ENCODE assay signal across 9 cellular contexts in the genomic region with DNA sequence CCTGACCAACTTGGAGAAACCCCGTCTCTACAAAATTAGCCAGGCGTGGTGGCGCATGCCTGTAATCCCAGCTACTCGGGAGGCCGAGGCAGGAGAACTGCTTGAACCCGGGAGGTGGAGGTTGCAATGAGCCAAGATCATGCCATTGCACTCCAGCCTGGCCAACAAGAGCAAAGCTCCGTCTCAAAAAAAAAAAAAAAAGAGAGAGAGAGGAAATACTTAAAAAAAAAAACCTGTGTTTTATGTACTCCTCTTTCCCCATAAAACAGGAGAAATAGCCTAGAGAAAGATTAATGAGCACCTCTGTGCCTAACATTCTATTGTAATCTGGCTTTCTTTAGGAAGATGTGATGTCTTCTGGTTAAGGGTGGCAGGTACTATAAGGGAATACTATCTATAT. TPM values are rescaled to one million over a fixed set of nuclear protein-coding genes. Genes with fewer than 3 reads are reported as not detected.
DNase-seq lines count a peak whose midpoint lies in the region; ATAC-seq, FAIRE-seq and TF ChIP-seq lines count a peak whose summit lies in the region.
"Not testable (repeated sequence)": the region's sequence is repeated elsewhere in the genome, so short reads cannot be mapped to it uniquely, and the experiment has no call there.
"Had no signal": no experiment of that assay in that cellular context is flagged by ENCODE, and none has a peak within 500 bp of the region (broad histone marks: within the 10 kb centered on the region; RNA-seq: fewer than 3 reads in every experiment).

No MANE protein-coding gene starts in this region.

- TF ChIP-seq EP300 in HepG2 (IDR thresholded peaks at IDR 0.05; ENCODE audit: low read depth in 2 of 2, low read length in 2 of 2); HepG2 (CRISPR knock-in tag; IDR thresholded peaks at IDR 0.05; ENCODE audit: borderline replicate concordance): not testable (repeated sequence)

- H3K79me2 ChIP-seq in HepG2 (ENCODE audit: insufficient read depth, low read length), result peaks cover 63% of the 10 kb centered on the region

- peaks cover 29 to 64% (median 45%) of the 10 kb centered on the region in 4 donors for H3K4me1 Mint-ChIP-seq in CD4-positive, alpha-beta memory T cell
- peaks cover 45% of the 10 kb centered on the region for H3K4me1 Mint-ChIP-seq in osteocyte (ENCODE audit: unreplicated experiment)

- H3K36me3 Mint-ChIP-seq in CD4-positive, alpha-beta memory T cell, result peaks cover 10% of the 10 kb centered on the region in 2 donors
- not testable (repeated sequence) for H3K36me3 Mint-ChIP-seq in osteocyte (ENCODE audit: unreplicated experiment)

- BruUV-seq in HepG2 (replicated peaks; lab: Mats Ljungman, UMichigan), result not testable (repeated sequence)

- peak overlapping the region in 4 of 7 donors; percentile 94 to 97 (median 96) for H3K27ac Mint-ChIP-seq in CD4-positive, alpha-beta memory T cell
- not testable (repeated sequence) for H3K27ac Mint-ChIP-seq in osteocyte (ENCODE audit: unreplicated experiment)

- in situ Hi-C loops in HepG2 (cut with HindIII; ENCODE audit: extremely low pct_ligation_motif_present, low pct_unique_long_range_greater_than_20kb), result not testable (repeated sequence)

- 73 to 75% methylated on average over 7 of the region's 7 CpGs for WGBS in esophagus, 2 donors
- WGBS in HepG2 (ENCODE audit: low lambda C conversion rate), result 78% methylated on average over 7 of the region's 7 CpGs

- CTCF ChIA-PET in CD4-positive, alpha-beta memory T cell (lab: Charles Lee; ENCODE audit: partially characterized antibody), result interaction anchor here (2.0 to 2.2 kb wide), 2 partner anchors 53 to 55 kb away, joined by 5 to 8 read pairs; a partner anchor contains a TSS
- CTCF ChIA-PET in HepG2 (lab: Yijun Ruan, JAX; ENCODE audit: low intra/inter-chr PET ratio, low total read pairs), result not testable (repeated sequence)

- H3K4me2 ChIP-seq in HepG2 (ENCODE audit: low read depth, low read length), result peak overlapping the region; percentile 74

- H3K9ac ChIP-seq in adipocyte (ENCODE audit: low read length) (peak overlapping the region; percentile 97), HepG2 (ENCODE audit: insufficient read depth, low read depth, low read length) (0 out of 2 replicates have a peak overlapping the region, but pooled peaks have one; percentile 98)

- peak overlapping the region; percentile 94 to 99 (median 98) for H3K4me3 Mint-ChIP-seq in CD4-positive, alpha-beta memory T cell
- peak overlapping the region; percentile 99 for H3K4me3 Mint-ChIP-seq in osteocyte (ENCODE audit: unreplicated experiment)

- not testable (repeated sequence) for H3K27me3 Mint-ChIP-seq in CD4-positive, alpha-beta memory T cell; osteocyte (ENCODE audit: unreplicated experiment)

- TF ChIP-seq RAD21 in HepG2 (CRISPR knock-in tag; IDR thresholded peaks at IDR 0.05), result not testable (repeated sequence)

- not testable (repeated sequence) for H3K9me3 ChIP-seq in CD4-positive, alpha-beta memory T cell (ENCODE audit: control insufficient read depth in 1 of 2, low read length in 2 of 2); adipocyte (ENCODE audit: control insufficient read depth, low read length); esophagus (ENCODE audit: control insufficient read depth in 2 of 2, insufficient read depth in 1 of 2, low read depth in 1 of 2, low read length in 1 of 2); HepG2 (ENCODE audit: low read length); thoracic aorta

- DNase-seq in CD4-positive, alpha-beta memory T cell; Jurkat, Clone E6-1 (ENCODE audit: low read depth, low spot score); adipocyte (ENCODE audit: low read depth); HepG2 (ENCODE audit: low spot score); osteocyte (ENCODE audit: extremely low spot score, unreplicated experiment); thoracic aorta (ENCODE audit: low spot score): not testable (repeated sequence)

- H4K20me1 ChIP-seq in HepG2 (ENCODE audit: insufficient read depth, low read length), result not testable (repeated sequence)

- not testable (repeated sequence) for TF ChIP-seq CTCF in WI38 (IDR thresholded peaks at IDR 0.05; ENCODE audit: low read depth, low read length); HepG2 (CRISPR knock-in tag; IDR thresholded peaks at IDR 0.05); osteocyte (IDR thresholded peaks at IDR 0.05); thoracic aorta (IDR thresholded peaks at IDR 0.05)

- not testable (repeated sequence) for H3K4me3 ChIP-seq in CD4-positive, alpha-beta memory T cell (ENCODE audit: low read length in 2 of 2)
- H3K4me3 ChIP-seq in Jurkat, Clone E6-1 (ENCODE audit: low read length), result peak overlapping the region; percentile 71
- H3K4me3 ChIP-seq in WI38 (ENCODE audit: low read depth, low read length), result peak overlapping the region; percentile 92
- peak overlapping the region; percentile 96 for H3K4me3 ChIP-seq in adipocyte (ENCODE audit: low read length)
- peak overlapping the region; percentile 16 to 88 for H3K4me3 ChIP-seq in esophagus (ENCODE audit: low read depth in 1 of 2, low read length in 2 of 2)
- peak overlapping the region; percentile 82 to 98 (median 85) for H3K4me3 ChIP-seq in HepG2 (replicated peaks in 1 of 3; ENCODE audit: insufficient read depth in 1 of 3, low read depth in 2 of 3, low read length in 3 of 3)
- peak overlapping the region; percentile 97 for H3K4me3 ChIP-seq in thoracic aorta

- not testable (repeated sequence) for H3K27ac ChIP-seq in CD4-positive, alpha-beta memory T cell (ENCODE audit: low read depth, low read length); HepG2 (ENCODE audit: extremely low read length, insufficient read depth, low read length)
- H3K27ac ChIP-seq in esophagus (ENCODE audit: low read depth in 2 of 2, low read length in 1 of 2), result peak overlapping the region in 1 of 2 donors; percentile 54
- peak overlapping the region; percentile 95 to 100 for H3K27ac ChIP-seq in thoracic aorta

- not testable (repeated sequence) for H3K9me3 Mint-ChIP-seq in CD4-positive, alpha-beta memory T cell; osteocyte (ENCODE audit: unreplicated experiment)

- H3K4me1 ChIP-seq in CD4-positive, alpha-beta memory T cell (ENCODE audit: insufficient read depth, low read length), result peaks cover 51% of the 10 kb centered on the region
- peaks cover 40% of the 10 kb centered on the region for H3K4me1 ChIP-seq in adipocyte (ENCODE audit: control insufficient read depth, insufficient read depth, low read length)
- H3K4me1 ChIP-seq in esophagus (ENCODE audit: control insufficient read depth in 2 of 2, insufficient read depth in 2 of 2, low read length in 1 of 2), result not testable (repeated sequence)
- peaks cover 68% of the 10 kb centered on the region for H3K4me1 ChIP-seq in HepG2 (ENCODE audit: insufficient read depth, low read length)
- H3K4me1 ChIP-seq in thoracic aorta (ENCODE audit: control insufficient read depth in 1 of 2, low read depth in 2 of 2), result peaks cover 56 to 70% of the 10 kb centered on the region in 2 donors

- not testable (repeated sequence) for ATAC-seq in HepG2; thoracic aorta (ENCODE audit: insufficient number of reproducible peaks, low FRiP score, low read depth)

- H3K36me3 ChIP-seq in CD4-positive, alpha-beta memory T cell (ENCODE audit: insufficient read depth, low read length); adipocyte (ENCODE audit: control insufficient read depth, insufficient read depth, low read length, severe bottlenecking); esophagus (ENCODE audit: control insufficient read depth in 2 of 2, insufficient read depth in 2 of 2, low read length in 1 of 2); HepG2 (replicated peaks in 1 of 2; ENCODE audit: control insufficient read depth in 1 of 2, insufficient read depth in 2 of 2, low read length in 2 of 2); thoracic aorta: not testable (repeated sequence)

- not testable (repeated sequence) for H2AFZ ChIP-seq in HepG2 (ENCODE audit: low read length)

- intact Hi-C loops in CD4-positive, alpha-beta memory T cell (cut with micrococcal nuclease); HepG2 (cut with micrococcal nuclease; ENCODE audit: unreplicated experiment): not testable (repeated sequence)

- not testable (repeated sequence) for H3K27me3 ChIP-seq in CD4-positive, alpha-beta memory T cell (ENCODE audit: insufficient read depth, low read length); adipocyte (replicated peaks; ENCODE audit: control insufficient read depth, insufficient read depth, low read length); esophagus (ENCODE audit: control insufficient read depth in 1 of 2, insufficient read depth in 2 of 2, low read length in 2 of 2); HepG2 (ENCODE audit: control insufficient read depth in 1 of 2, insufficient read depth in 2 of 2, low read length in 2 of 2); thoracic aorta (replicated peaks; ENCODE audit: insufficient read depth)

- FAIRE-seq in HepG2 (lab: Jason Lieb, UNC), result not testable (repeated sequence)

- POLR2A ChIA-PET in CD4-positive, alpha-beta memory T cell (lab: Charles Lee; ENCODE audit: partially characterized antibody), result interaction anchor here (0.9 kb wide), 1 partner anchor 13 kb away, joined by 3 read pairs; no protein-coding TSS in a partner anchor
- POLR2A ChIA-PET in HepG2 (lab: Yijun Ruan, JAX), result interaction anchor here (1.8 to 4.5 kb wide), 5 partner anchors 13 to 50 kb away, joined by 8 to 65 read pairs (median 14); no protein-coding TSS in a partner anchor

- not testable (repeated sequence) for TF ChIP-seq POLR2A in HepG2 (IDR thresholded peaks at IDR 0.05; ENCODE audit: insufficient read depth in 1 of 2, low read depth in 2 of 2, low read length in 2 of 2)

RNA-seq across cellular contexts. Expression of a gene that starts 1.9 kb away (rescaled TPM):
- 10 to 100 TPM; 79.8 to 80.4 TPM for total RNA-seq in CD4-positive, alpha-beta memory T cell
- polyA plus RNA-seq in CD4-positive, alpha-beta memory T cell, result 10 to 100 TPM; 54.3 to 78.8 TPM
- 52.2 TPM for polyA plus RNA-seq in Jurkat, Clone E6-1 (2012; ENCODE audit: insufficient read depth, insufficient read length)
- 10 to 100 TPM; 60.6 to 75.0 TPM for polyA plus RNA-seq in esophagus
- 40.6 and 51.5 TPM in 2 replicates for total RNA-seq in HepG2 (2016; rRNA removed; fragmentation: Illumina TruSeq; extraction: Trizol)
- total RNA-seq in HepG2 (2016; cell fraction: cytosol; rRNA removed; fragmentation: Illumina TruSeq; extraction: Trizol; ENCODE audit: low read depth), result 14.0 and 14.6 TPM in 2 replicates
- total RNA-seq in HepG2 (2016; cell fraction: insoluble cytoplasmic fraction; rRNA removed; fragmentation: Illumina TruSeq; extraction: Trizol), result 41.6 and 53.9 TPM in 2 replicates
- total RNA-seq in HepG2 (2016; cell fraction: membrane; rRNA removed; fragmentation: Illumina TruSeq; extraction: Trizol), result 20.7 and 21.7 TPM in 2 replicates
- total RNA-seq in HepG2 (2016; cell fraction: nucleus; rRNA removed; fragmentation: Illumina TruSeq; extraction: Trizol), result 45.1 and 47.6 TPM in 2 replicates
- polyA plus RNA-seq in HepG2 (2011; rRNA removed), result 53.3 and 55.2 TPM in 2 replicates
- 31.0 and 44.8 TPM in 2 replicates for polyA plus RNA-seq in HepG2 (2011; cell fraction: cytosol; rRNA removed)
- polyA plus RNA-seq in HepG2 (2011; cell fraction: nucleus; rRNA removed), result 26.5 and 38.0 TPM in 2 replicates
- polyA plus RNA-seq in HepG2 (2012), result 47.1 and 62.0 TPM in 2 replicates
- 4.3 and 4.4 TPM in 2 replicates for polyA plus RNA-seq in HepG2 (2016; cell fraction: cytosol; fragmentation: Illumina TruSeq; extraction: Trizol; ENCODE audit: low read depth)
- 49.2 and 49.9 TPM in 2 replicates for polyA plus RNA-seq in HepG2 (2016; cell fraction: insoluble cytoplasmic fraction; fragmentation: Illumina TruSeq; extraction: Trizol; ENCODE audit: low read depth)
- 12.7 and 13.5 TPM in 2 replicates for polyA plus RNA-seq in HepG2 (2016; cell fraction: membrane; fragmentation: Illumina TruSeq; extraction: Trizol; ENCODE audit: low read depth)
- 51.3 and 57.2 TPM in 2 replicates for polyA plus RNA-seq in HepG2 (2016; cell fraction: nucleus; fragmentation: Illumina TruSeq; extraction: Trizol; ENCODE audit: insufficient read depth, low read depth)
- 48.0 and 50.4 TPM in 2 replicates for polyA minus RNA-seq in HepG2 (2011; rRNA and poly(A)+ RNA removed; ENCODE audit: low replicate concordance)
- polyA minus RNA-seq in HepG2 (2011; cell fraction: cytosol; rRNA and poly(A)+ RNA removed), result 38.7 and 41.0 TPM in 2 replicates
- 71.3 and 106 TPM in 2 replicates for polyA minus RNA-seq in HepG2 (2011; cell fraction: nucleus; rRNA and poly(A)+ RNA removed)
- total RNA-seq in osteocyte, result 64.0 and 68.2 TPM in 2 replicates
- total RNA-seq in thoracic aorta, result 100 to 1,000 TPM; 105 to 114 TPM

RNA-seq across cellular contexts. Expression of a gene that starts 54.5 kb away (rescaled TPM):
- total RNA-seq in CD4-positive, alpha-beta memory T cell, result not detected
- polyA plus RNA-seq in CD4-positive, alpha-beta memory T cell, result not detected
- polyA plus RNA-seq in Jurkat, Clone E6-1 (2012; ENCODE audit: insufficient read depth, insufficient read length), result not detected
- polyA plus RNA-seq in esophagus, result under 1 TPM in 1 of 2 donors, not detected in 1; 0.02 TPM
- total RNA-seq in HepG2 (2016; rRNA removed; fragmentation: Illumina TruSeq; extraction: Trizol), result 0.04 and 0.10 TPM in 2 replicates
- not detected in 2 replicates for total RNA-seq in HepG2 (2016; cell fraction: cytosol; rRNA removed; fragmentation: Illumina TruSeq; extraction: Trizol; ENCODE audit: low read depth)
- 0.04 TPM in 1 of 2 replicates, not detected in the other for total RNA-seq in HepG2 (2016; cell fraction: insoluble cytoplasmic fraction; rRNA removed; fragmentation: Illumina TruSeq; extraction: Trizol)
- total RNA-seq in HepG2 (2016; cell fraction: membrane; rRNA removed; fragmentation: Illumina TruSeq; extraction: Trizol), result not detected in 2 replicates
- not detected in 2 replicates for total RNA-seq in HepG2 (2016; cell fraction: nucleus; rRNA removed; fragmentation: Illumina TruSeq; extraction: Trizol)
- 0.07 and 0.10 TPM in 2 replicates for polyA plus RNA-seq in HepG2 (2011; rRNA removed)
- polyA plus RNA-seq in HepG2 (2011; cell fraction: cytosol; rRNA removed), result 0.10 and 0.23 TPM in 2 replicates
- polyA plus RNA-seq in HepG2 (2011; cell fraction: nucleus; rRNA removed), result 0.10 and 0.14 TPM in 2 replicates
- 0.20 and 0.24 TPM in 2 replicates for polyA plus RNA-seq in HepG2 (2012)
- not detected in 2 replicates for polyA plus RNA-seq in HepG2 (2016; cell fraction: cytosol; fragmentation: Illumina TruSeq; extraction: Trizol; ENCODE audit: low read depth)
- polyA plus RNA-seq in HepG2 (2016; cell fraction: insoluble cytoplasmic fraction; fragmentation: Illumina TruSeq; extraction: Trizol; ENCODE audit: low read depth), result 0.19 TPM in 1 of 2 replicates, not detected in the other
- not detected in 2 replicates for polyA plus RNA-seq in HepG2 (2016; cell fraction: membrane; fragmentation: Illumina TruSeq; extraction: Trizol; ENCODE audit: low read depth)
- not detected in 2 replicates for polyA plus RNA-seq in HepG2 (2016; cell fraction: nucleus; fragmentation: Illumina TruSeq; extraction: Trizol; ENCODE audit: insufficient read depth, low read depth)
- 0.20 and 0.37 TPM in 2 replicates for polyA minus RNA-seq in HepG2 (2011; rRNA and poly(A)+ RNA removed; ENCODE audit: low replicate concordance)
- polyA minus RNA-seq in HepG2 (2011; cell fraction: cytosol; rRNA and poly(A)+ RNA removed), result not detected in 2 replicates
- polyA minus RNA-seq in HepG2 (2011; cell fraction: nucleus; rRNA and poly(A)+ RNA removed), result not detected in 2 replicates
- not detected in 2 replicates for total RNA-seq in osteocyte
- total RNA-seq in thoracic aorta, result not detected
- total RNA-seq: Right ventricle myocardium superior had no signal
